9 cellular contexts compared by ENCODE assay signal in the genomic region with DNA sequence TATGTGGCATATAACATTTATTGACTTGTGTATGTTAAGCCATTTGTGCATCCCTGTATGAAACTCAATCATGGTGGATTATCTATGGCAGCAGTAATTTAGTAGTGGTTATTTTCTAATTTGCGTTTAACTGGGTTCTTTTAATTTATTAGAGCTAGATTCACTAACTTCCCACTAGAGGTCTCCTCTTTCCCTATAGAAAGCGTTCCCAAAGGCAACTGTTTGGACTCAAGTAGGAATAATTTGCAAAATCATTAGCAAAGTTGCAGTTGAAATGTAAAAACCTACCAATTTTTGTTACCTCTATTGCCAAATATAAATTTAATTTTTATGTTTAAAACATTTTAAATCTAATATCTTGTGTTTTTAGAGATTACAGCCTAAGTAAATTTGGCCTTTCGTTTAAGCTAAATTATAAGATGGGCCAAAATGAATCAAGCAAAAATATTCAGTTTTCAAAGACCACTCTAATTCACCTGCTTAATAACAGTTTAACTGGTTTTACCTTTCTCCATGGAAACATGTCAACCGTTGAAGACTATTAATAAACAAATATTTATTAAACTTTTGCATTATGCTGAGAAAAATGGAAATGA. TPM values are rescaled to one million over a fixed set of nuclear protein-coding genes. Genes with fewer than 3 reads are reported as not detected.
DNase-seq lines count a peak whose midpoint lies in the region; ATAC-seq and TF ChIP-seq lines count a peak whose summit lies in the region.
"Had no signal": no experiment of that assay in that cellular context is flagged by ENCODE, and none has a peak within 500 bp of the region (broad histone marks: within the 10 kb centered on the region; RNA-seq: fewer than 3 reads in every experiment).

No MANE protein-coding gene starts in this region.

- H3K4me3 ChIP-seq in epithelial cell of esophagus (ENCODE audit: low read length) (no peak overlapping the region), retinal pigment epithelial cell (ENCODE audit: low read length) (no peak overlapping the region)
- H3K4me3 ChIP-seq: BLaER1 treated with 17β-estradiol and CSF1 and Interleukin-3, amounts not matched to agents 10 nM and 100 nM had no signal

- ATAC-seq in activated naive CD4-positive, alpha-beta T cell treated with anti-CD3 and anti-CD28 coated beads, Interleukin-2, amount 50 U/mL, for 72 hours: no peak
- ATAC-seq in HG03432 (IDR thresholded peaks at IDR 0.05; ENCODE audit: unreplicated experiment) (no peak), GM18868 (IDR thresholded peaks at IDR 0.05; ENCODE audit: unreplicated experiment) (no peak)

- H3K36me3 Mint-ChIP-seq in activated naive CD4-positive, alpha-beta T cell treated with anti-CD3 and anti-CD28 coated beads, Interleukin-2, amount 50 U/mL, for 72 hours: peaks cover 7 to 9% of the 10 kb centered on the region in 2 donors

- DNase-seq in NCI-H1092 treated with DMSO at 0.1 percent for 48 hours (lab: John Stamatoyannopoulos, UW): peak; percentile 31
- DNase-seq in NCI-H1092 (lab: John Stamatoyannopoulos, UW): no peak
- DNase-seq in NCI-H69 (lab: John Stamatoyannopoulos, UW): peak; percentile 64
- DNase-seq in epithelial cell of esophagus (ENCODE audit: low read depth): peak; percentile 62
- no peak for DNase-seq in retinal pigment epithelial cell (ENCODE audit: low read depth)
- no peak for DNase-seq in activated naive CD4-positive, alpha-beta T cell treated with anti-CD3 and anti-CD28 coated beads, Interleukin-2, amount 50 U/mL, for 72 hours (ENCODE audit: low spot score in 2 of 2)

- H3K27ac Mint-ChIP-seq in activated naive CD4-positive, alpha-beta T cell treated with anti-CD3 and anti-CD28 coated beads, Interleukin-2, amount 50 U/mL, for 72 hours: no peak overlapping the region

- H3K9me3 Mint-ChIP-seq in activated naive CD4-positive, alpha-beta T cell treated with anti-CD3 and anti-CD28 coated beads, Interleukin-2, amount 50 U/mL, for 72 hours: peaks cover 0 to 5% of the 10 kb centered on the region in 2 donors

- peak; percentile 60 for TF ChIP-seq CTCF in epithelial cell of esophagus (IDR thresholded peaks at IDR 0.05; ENCODE audit: insufficient read depth, low read depth, low read length, missing control alignments)
- peak; percentile 79 for TF ChIP-seq CTCF in retinal pigment epithelial cell (conservative IDR thresholded peaks at IDR 0.05; ENCODE audit: low read depth, low read length)

RNA-seq across cellular contexts. Expression of gene DMAC2L, which starts 6.0 kb away (rescaled TPM):
- total RNA-seq in activated naive CD4-positive, alpha-beta T cell treated with anti-CD3 and anti-CD28 coated beads, Interleukin-2, amount 50 U/mL, for 72 hours: 10 to 100 TPM; 13.6 to 17.2 TPM

RNA-seq across cellular contexts. Expression of gene L2HGDH, which starts 6.1 kb away (rescaled TPM):
- 10 to 100 TPM; 17.3 to 20.7 TPM for total RNA-seq in activated naive CD4-positive, alpha-beta T cell treated with anti-CD3 and anti-CD28 coated beads, Interleukin-2, amount 50 U/mL, for 72 hours

Comparison
In these comparisons a context has a peak if more than half of its experiments do, and no peak if none do; other contexts are left out.
1. DNase-seq: peak in NCI-H1092 treated with DMSO at 0.1 percent for 48 hours (single experiment), NCI-H69 (single experiment) and epithelial cell of esophagus (single experiment); none in NCI-H1092 (single experiment), retinal pigment epithelial cell (single experiment) and activated naive CD4-positive, alpha-beta T cell treated with anti-CD3 and anti-CD28 coated beads, Interleukin-2, amount 50 U/mL, for 72 hours (0 of 2).